Comparison of ENCODE assay signal across 1 cellular context in the genomic region with DNA sequence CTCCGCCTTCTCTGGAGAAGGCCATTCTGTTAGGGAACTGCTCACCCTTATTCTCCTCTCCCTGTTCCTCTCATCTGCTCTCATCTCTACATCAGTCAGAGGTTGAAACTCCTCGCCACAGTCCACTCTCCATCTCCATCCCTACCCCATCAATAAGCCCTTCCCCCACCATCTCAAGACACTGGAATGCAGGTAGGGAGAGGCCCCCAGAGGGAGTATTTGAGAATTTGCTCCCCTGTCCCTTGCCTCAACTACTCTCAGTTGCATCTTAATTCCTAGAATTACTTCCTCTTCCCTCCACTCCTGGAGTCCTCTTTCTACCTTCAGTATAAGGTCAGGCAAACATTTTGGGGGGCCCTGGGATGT.
TF ChIP-seq lines count a peak whose summit lies in the region.

No MANE protein-coding gene starts in this region.

TF ChIP-seq in WTC11, 78 proteins besides CTCF, POLR2A, EP300 and RAD21 (continued from another document):
- TF ChIP-seq MLX (CRISPR knock-in tag; IDR thresholded peaks at IDR 0.05) (no peak), ATF6 (CRISPR knock-in tag; IDR thresholded peaks at IDR 0.05) (no peak), STAT6 (CRISPR knock-in tag; conservative IDR thresholded peaks at IDR 0.05; ENCODE audit: low read depth) (no peak), ZNF263 (CRISPR knock-in tag; IDR thresholded peaks at IDR 0.05; ENCODE audit: low read depth) (no peak), GRHL2 (CRISPR knock-in tag; IDR thresholded peaks at IDR 0.05; ENCODE audit: insufficient replicate concordance, severe bottlenecking) (no peak), RORB (CRISPR knock-in tag; IDR thresholded peaks at IDR 0.05) (no peak), ZNF416 (CRISPR knock-in tag; IDR thresholded peaks at IDR 0.05) (no peak), SP1 (CRISPR knock-in tag; conservative IDR thresholded peaks at IDR 0.05) (no peak), TP53 (CRISPR knock-in tag; IDR thresholded peaks at IDR 0.05) (no peak)
- TF ChIP-seq, protein P1, sequence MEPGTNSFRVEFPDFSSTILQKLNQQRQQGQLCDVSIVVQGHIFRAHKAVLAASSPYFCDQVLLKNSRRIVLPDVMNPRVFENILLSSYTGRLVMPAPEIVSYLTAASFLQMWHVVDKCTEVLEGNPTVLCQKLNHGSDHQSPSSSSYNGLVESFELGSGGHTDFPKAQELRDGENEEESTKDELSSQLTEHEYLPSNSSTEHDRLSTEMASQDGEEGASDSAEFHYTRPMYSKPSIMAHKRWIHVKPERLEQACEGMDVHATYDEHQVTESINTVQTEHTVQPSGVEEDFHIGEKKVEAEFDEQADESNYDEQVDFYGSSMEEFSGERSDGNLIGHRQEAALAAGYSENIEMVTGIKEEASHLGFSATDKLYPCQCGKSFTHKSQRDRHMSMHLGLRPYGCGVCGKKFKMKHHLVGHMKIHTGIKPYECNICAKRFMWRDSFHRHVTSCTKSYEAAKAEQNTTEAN (CRISPR knock-in tag; IDR thresholded peaks at IDR 0.05): no peak
- TF ChIP-seq, protein P2, sequence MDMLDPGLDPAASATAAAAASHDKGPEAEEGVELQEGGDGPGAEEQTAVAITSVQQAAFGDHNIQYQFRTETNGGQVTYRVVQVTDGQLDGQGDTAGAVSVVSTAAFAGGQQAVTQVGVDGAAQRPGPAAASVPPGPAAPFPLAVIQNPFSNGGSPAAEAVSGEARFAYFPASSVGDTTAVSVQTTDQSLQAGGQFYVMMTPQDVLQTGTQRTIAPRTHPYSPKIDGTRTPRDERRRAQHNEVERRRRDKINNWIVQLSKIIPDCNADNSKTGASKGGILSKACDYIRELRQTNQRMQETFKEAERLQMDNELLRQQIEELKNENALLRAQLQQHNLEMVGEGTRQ (CRISPR knock-in tag; IDR thresholded peaks at IDR 0.05): no peak
- TF ChIP-seq, protein P3, sequence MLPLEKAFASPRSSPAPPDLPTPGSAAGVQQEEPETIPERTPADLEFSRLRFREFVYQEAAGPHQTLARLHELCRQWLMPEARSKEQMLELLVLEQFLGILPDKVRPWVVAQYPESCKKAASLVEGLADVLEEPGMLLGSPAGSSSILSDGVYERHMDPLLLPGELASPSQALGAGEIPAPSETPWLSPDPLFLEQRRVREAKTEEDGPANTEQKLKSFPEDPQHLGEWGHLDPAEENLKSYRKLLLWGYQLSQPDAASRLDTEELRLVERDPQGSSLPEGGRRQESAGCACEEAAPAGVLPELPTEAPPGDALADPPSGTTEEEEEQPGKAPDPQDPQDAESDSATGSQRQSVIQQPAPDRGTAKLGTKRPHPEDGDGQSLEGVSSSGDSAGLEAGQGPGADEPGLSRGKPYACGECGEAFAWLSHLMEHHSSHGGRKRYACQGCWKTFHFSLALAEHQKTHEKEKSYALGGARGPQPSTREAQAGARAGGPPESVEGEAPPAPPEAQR (CRISPR knock-in tag; IDR thresholded peaks at IDR 0.05): no peak
- TF ChIP-seq, protein P4, sequence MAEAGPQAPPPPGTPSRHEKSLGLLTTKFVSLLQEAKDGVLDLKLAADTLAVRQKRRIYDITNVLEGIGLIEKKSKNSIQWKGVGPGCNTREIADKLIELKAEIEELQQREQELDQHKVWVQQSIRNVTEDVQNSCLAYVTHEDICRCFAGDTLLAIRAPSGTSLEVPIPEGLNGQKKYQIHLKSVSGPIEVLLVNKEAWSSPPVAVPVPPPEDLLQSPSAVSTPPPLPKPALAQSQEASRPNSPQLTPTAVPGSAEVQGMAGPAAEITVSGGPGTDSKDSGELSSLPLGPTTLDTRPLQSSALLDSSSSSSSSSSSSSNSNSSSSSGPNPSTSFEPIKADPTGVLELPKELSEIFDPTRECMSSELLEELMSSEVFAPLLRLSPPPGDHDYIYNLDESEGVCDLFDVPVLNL (CRISPR knock-in tag; IDR thresholded peaks at IDR 0.05; ENCODE audit: borderline replicate concordance, low read depth): no peak
- TF ChIP-seq, protein P5, sequence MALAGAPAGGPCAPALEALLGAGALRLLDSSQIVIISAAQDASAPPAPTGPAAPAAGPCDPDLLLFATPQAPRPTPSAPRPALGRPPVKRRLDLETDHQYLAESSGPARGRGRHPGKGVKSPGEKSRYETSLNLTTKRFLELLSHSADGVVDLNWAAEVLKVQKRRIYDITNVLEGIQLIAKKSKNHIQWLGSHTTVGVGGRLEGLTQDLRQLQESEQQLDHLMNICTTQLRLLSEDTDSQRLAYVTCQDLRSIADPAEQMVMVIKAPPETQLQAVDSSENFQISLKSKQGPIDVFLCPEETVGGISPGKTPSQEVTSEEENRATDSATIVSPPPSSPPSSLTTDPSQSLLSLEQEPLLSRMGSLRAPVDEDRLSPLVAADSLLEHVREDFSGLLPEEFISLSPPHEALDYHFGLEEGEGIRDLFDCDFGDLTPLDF (CRISPR knock-in tag; IDR thresholded peaks at IDR 0.05): no peak
- TF ChIP-seq, protein P6, sequence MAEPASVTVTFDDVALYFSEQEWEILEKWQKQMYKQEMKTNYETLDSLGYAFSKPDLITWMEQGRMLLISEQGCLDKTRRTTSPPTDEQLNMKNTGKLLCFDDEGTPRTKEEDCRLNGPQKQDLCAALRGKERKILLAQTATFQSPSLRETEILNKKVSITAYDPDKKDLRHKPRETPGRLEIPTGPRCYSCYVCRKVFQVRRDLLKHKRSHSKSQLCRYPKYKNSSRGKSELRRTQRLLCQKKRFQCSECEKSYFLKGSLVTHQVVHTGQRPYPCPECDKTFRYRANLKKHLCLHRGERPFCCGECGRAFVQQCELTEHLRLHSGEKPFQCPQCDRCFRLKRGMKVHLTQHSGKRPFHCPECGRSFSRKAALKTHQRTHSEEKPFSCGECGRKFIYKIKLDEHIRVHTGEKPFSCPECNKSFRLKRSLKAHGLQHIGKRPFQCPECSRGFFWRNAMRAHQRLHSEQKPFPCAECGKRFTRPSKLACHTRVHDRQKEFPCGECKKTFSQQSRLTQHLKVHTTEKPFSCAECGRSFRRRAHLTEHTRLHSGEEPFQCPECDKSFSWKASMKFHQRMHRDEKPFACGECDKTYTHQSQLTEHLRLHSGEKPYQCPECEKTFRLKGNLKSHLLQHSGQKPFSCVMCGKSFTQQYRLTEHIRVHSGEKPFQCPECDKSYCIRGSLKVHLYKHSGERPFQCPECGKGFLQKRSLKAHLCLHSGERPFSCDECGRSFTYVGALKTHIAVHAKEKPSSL (CRISPR knock-in tag; conservative IDR thresholded peaks at IDR 0.05): no peak
